Comparison of ENCODE assay signal across 3 cellular contexts in genomic region chr6:168073937-168074730, GRCh38.
A peak's percentile ranks its signal among the peaks of the same experiment; 100 is the strongest.
TF ChIP-seq lines count a peak whose summit lies in the region.

No MANE protein-coding gene starts in this region.

TF ChIP-seq in A549, 52 proteins besides CTCF, POLR2A, EP300 and RAD21:
- TF ChIP-seq CBX8 (IDR thresholded peaks at IDR 0.05) (no peak), MAFK (IDR thresholded peaks at IDR 0.05; ENCODE audit: partially characterized antibody) (peak; percentile 33)

TF ChIP-seq in HEK293, 187 proteins besides CTCF, POLR2A, EP300 and RAD21:
- TF ChIP-seq ZNF449 (tag by site-specific recombination; IDR thresholded peaks at IDR 0.05) (no peak), ZNF18 (tag by site-specific recombination; IDR thresholded peaks at IDR 0.05) (peak; percentile 91), ZNF394 (tag by site-specific recombination; IDR thresholded peaks at IDR 0.05; ENCODE audit: borderline replicate concordance) (no peak), BCL11B (tag by site-specific recombination; IDR thresholded peaks at IDR 0.05; ENCODE audit: low read depth) (no peak), SP2 (tag by site-specific recombination; IDR thresholded peaks at IDR 0.05) (no peak), ZNF48 (tag by site-specific recombination; IDR thresholded peaks at IDR 0.05) (no peak), ZNF184 (tag by site-specific recombination; IDR thresholded peaks at IDR 0.05) (no peak), ZNF560 (tag by site-specific recombination; IDR thresholded peaks at IDR 0.05; ENCODE audit: borderline replicate concordance) (no peak), ZNF148 (tag by site-specific recombination; IDR thresholded peaks at IDR 0.05; ENCODE audit: borderline replicate concordance) (no peak), ZNF600 (tag by site-specific recombination; IDR thresholded peaks at IDR 0.05) (no peak), ZNF391 (tag by site-specific recombination; IDR thresholded peaks at IDR 0.05; ENCODE audit: borderline replicate concordance, low read depth) (no peak), GLI4 (tag by site-specific recombination; IDR thresholded peaks at IDR 0.05) (no peak), ZBTB26 (tag by site-specific recombination; optimal IDR thresholded peaks at IDR 0.05) (peak; percentile 11)
TF ChIP-seq in HEK293: peak in this region for 2.

TF ChIP-seq in GM12878, 131 proteins besides CTCF, POLR2A, EP300 and RAD21:
- TF ChIP-seq CBX3 (IDR thresholded peaks at IDR 0.05; ENCODE audit: borderline replicate concordance, low read depth) (no peak), ZBED1 (IDR thresholded peaks at IDR 0.05; ENCODE audit: borderline replicate concordance) (no peak), CUX1 (IDR thresholded peaks at IDR 0.05; ENCODE audit: insufficient replicate concordance, low read depth, low read length) (no peak), BCL3 (IDR thresholded peaks at IDR 0.05; ENCODE audit: borderline replicate concordance, insufficient read depth, low read depth, low read length, poor library complexity, severe bottlenecking) (peak; percentile 34), FOXM1 (IDR thresholded peaks at IDR 0.05; ENCODE audit: low read depth, low read length) (no peak), ZBTB33 (IDR thresholded peaks at IDR 0.05) (no peak), CHD1 (IDR thresholded peaks at IDR 0.05; ENCODE audit: low read depth, low read length) (no peak), IRF5 (IDR thresholded peaks at IDR 0.05; ENCODE audit: borderline replicate concordance) (no peak), NFIC (IDR thresholded peaks at IDR 0.05; ENCODE audit: low read depth, low read length) (no peak), TCF3 (IDR thresholded peaks at IDR 0.05; ENCODE audit: borderline replicate concordance, insufficient read depth, low read depth, low read length) (0 out of 2 replicates have a peak, but pooled peaks have one; percentile 11), ZNF207 (IDR thresholded peaks at IDR 0.05; ENCODE audit: borderline replicate concordance) (no peak), WRNIP1 (IDR thresholded peaks at IDR 0.05; ENCODE audit: borderline replicate concordance, low read depth, low read length) (no peak)
